Comparison of ENCODE assay signal across 8 cellular contexts in the genomic region with DNA sequence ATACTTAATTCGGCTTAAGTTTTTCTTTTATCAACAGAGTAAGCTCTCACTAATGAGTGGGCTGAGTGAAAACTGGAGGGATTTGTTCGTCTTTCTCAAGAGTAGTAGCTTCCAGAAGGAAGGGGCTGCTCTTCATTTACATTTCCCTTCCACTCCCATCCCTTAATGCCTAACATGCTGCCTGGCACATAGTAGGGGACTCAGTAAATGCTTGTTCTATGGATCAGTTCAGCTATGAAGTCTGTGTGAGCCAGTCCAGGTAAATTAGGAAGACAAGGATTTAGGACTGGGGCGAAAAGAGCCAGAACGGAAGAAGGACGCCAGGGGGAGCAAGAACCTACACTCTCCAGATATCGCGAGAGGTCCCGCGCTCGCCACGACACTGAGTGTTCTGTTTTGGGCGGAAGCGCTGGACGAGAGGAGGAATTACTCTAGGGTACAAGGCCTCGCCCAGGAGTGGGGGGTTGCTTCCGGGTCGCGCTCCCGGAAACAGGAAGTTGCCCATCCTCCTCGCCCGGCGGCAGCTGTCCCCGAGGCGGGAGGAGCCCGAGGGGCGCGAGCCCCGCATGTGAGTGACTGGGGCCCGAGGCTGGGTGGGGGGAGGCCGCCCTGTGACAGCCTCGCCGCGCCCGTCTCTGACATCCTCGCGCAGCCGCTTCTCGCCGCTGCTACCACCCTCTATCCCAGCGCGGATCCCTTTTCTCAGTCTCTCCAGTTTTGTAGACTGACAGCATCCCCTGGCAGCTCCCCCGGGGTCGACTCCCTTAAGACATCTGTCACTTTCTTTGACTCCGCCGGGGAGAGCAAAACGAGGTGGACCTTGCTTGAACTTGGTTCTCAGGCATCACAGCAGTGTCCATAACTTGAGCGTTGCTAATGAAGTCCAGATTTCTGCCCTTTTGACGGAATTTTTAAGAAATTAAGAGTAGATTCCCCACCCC. TPM values are rescaled to one million over a fixed set of nuclear protein-coding genes. Genes with fewer than 3 reads are reported as not detected.
DNase-seq lines count a peak whose midpoint lies in the region; ATAC-seq and TF ChIP-seq lines count a peak whose summit lies in the region.

A gene with protein sequence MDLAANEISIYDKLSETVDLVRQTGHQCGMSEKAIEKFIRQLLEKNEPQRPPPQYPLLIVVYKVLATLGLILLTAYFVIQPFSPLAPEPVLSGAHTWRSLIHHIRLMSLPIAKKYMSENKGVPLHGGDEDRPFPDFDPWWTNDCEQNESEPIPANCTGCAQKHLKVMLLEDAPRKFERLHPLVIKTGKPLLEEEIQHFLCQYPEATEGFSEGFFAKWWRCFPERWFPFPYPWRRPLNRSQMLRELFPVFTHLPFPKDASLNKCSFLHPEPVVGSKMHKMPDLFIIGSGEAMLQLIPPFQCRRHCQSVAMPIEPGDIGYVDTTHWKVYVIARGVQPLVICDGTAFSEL (plus strand): TSS at position 492 of the 941 bp plus-strand sequence. CDS start 13,493 bp downstream, outside the sequence.

- H3K4me3 ChIP-seq in spleen, result peak within 1 kb of the TSS; percentile 70 to 88 (median 78)

- no peaks in the 10 kb centered on the region for H3K27me3 ChIP-seq in spleen (replicated peaks in 1 of 7)

- POLR2A ChIA-PET in activated B cell treated with CpG ODN at 0.5 μM for 24 hours (lab: Charles Lee), result interaction anchor here (1.0 to 3.2 kb wide), 10 partner anchors 11 to 469 kb away, joined by 3 to 49 read pairs (median 6); partner anchors contain the start of genes FGD2, MTCH1 and PPIL1

- peak within 1 kb of the TSS; percentile 89 for H3K4me3 Mint-ChIP-seq in activated B cell treated with CpG ODN at 0.5 μM for 24 hours
- peak within 1 kb of the TSS; percentile 88 to 92 (median 91) for H3K4me3 Mint-ChIP-seq in immature natural killer cell

- H3K4me1 ChIP-seq in spleen, result peaks cover 9 to 51% (median 29%) of the 10 kb centered on the region in 6 donors

- H3K27me3 Mint-ChIP-seq in activated B cell treated with CpG ODN at 0.5 μM for 24 hours, result no peaks in the 10 kb centered on the region
- peaks cover 0 to 5% (median 0%) of the 10 kb centered on the region in 3 donors for H3K27me3 Mint-ChIP-seq in immature natural killer cell (ENCODE audit: low read depth in 3 of 3)

- TF ChIP-seq POLR2A in spleen (IDR thresholded peaks at IDR 0.05), result peak; percentile 29 to 53 (median 32)

- peaks cover 4% of the 10 kb centered on the region for H3K36me3 Mint-ChIP-seq in activated B cell treated with CpG ODN at 0.5 μM for 24 hours (ENCODE audit: low read depth)
- no peaks in the 10 kb centered on the region for H3K36me3 Mint-ChIP-seq in immature natural killer cell

- H3K9me3 ChIP-seq in spleen, result no peaks in the 10 kb centered on the region

- 3 to 4% (median 3%) methylated on average over 43 to 48 of the region's 48 CpGs for WGBS in spleen, 5 donors

- peak; percentile 34 for TF ChIP-seq CTCF in activated B cell treated with CpG ODN at 0.5 μM for 24 hours (IDR thresholded peaks at IDR 0.05)
- peak; percentile 88 to 98 (median 92) for TF ChIP-seq CTCF in spleen (IDR thresholded peaks at IDR 0.05 in 8 of 11, conservative IDR thresholded peaks at IDR 0.05 in 3 of 11)

- intact Hi-C loops in activated B cell treated with CpG ODN at 0.5 μM for 24 hours (cut with micrococcal nuclease) (loop anchor here (1.0 to 5.0 kb wide), 11 partner anchors 10 to 325 kb away; partner anchors contain the start of gene MTCH1), spleen (cut with DNase I; ENCODE audit: low total_unique reads) (loop anchor here (10.0 kb wide), 2 partner anchors 129 to 329 kb away; no protein-coding TSS in a partner anchor)

- H3K36me3 ChIP-seq in spleen, result no peaks in the 10 kb centered on the region

- H3K9me3 Mint-ChIP-seq in activated B cell treated with CpG ODN at 0.5 μM for 24 hours (no peaks in the 10 kb centered on the region), immature natural killer cell (no peaks in the 10 kb centered on the region)

- H3K27ac ChIP-seq in caudate nucleus (ENCODE audit: low read depth, low read length) (peak within 1 kb of the TSS; percentile 98), spleen (peak within 1 kb of the TSS; percentile 85 to 90 (median 88))

- peak; percentile 95 for ATAC-seq in GM19023 (IDR thresholded peaks at IDR 0.05; ENCODE audit: unreplicated experiment)
- ATAC-seq in HG03280 (IDR thresholded peaks at IDR 0.05; ENCODE audit: unreplicated experiment), result peak; percentile 97
- ATAC-seq in activated B cell treated with CpG ODN at 0.5 μM for 24 hours (ENCODE audit: low read depth), result peak; percentile 99

- CTCF ChIA-PET in activated B cell treated with CpG ODN at 0.5 μM for 24 hours (lab: Charles Lee), result interaction anchor here (0.6 to 4.6 kb wide), 24 partner anchors 11 to 463 kb away, joined by 3 to 34 read pairs (median 4); partner anchors contain the start of gene PPIL1

- H3K27ac Mint-ChIP-seq in activated B cell treated with CpG ODN at 0.5 μM for 24 hours (peak within 1 kb of the TSS; percentile 94), immature natural killer cell (peak within 1 kb of the TSS; percentile 91 to 95 (median 93))

- H3K4me1 Mint-ChIP-seq in activated B cell treated with CpG ODN at 0.5 μM for 24 hours, result peaks cover 30% of the 10 kb centered on the region
- H3K4me1 Mint-ChIP-seq in immature natural killer cell, result peaks cover 31 to 48% of the 10 kb centered on the region in 2 donors

- DNase-seq in AG20443 (ENCODE audit: low spot score) (peak; percentile 95), NCI-H345 (lab: John Stamatoyannopoulos, UW) (peak; percentile 98), activated B cell treated with CpG ODN at 0.5 μM for 24 hours (peak; percentile 89), caudate nucleus (lab: John Stamatoyannopoulos, UW) (peak; percentile 78 to 99 (median 96)), immature natural killer cell (peak; percentile 96 to 97 (median 96)), spleen (peak; percentile 99)

RNA-seq across cellular contexts. Expression of the gene that starts here (rescaled TPM):
- 29.7 and 30.3 TPM in 2 replicates for total RNA-seq in activated B cell treated with CpG ODN at 0.5 μM for 24 hours
- 10 to 100 TPM; 26.8 to 54.2 (median 43.8) TPM for polyA plus RNA-seq in immature natural killer cell
- 10 to 100 TPM; 31.5 to 49.8 (median 37.9) TPM for total RNA-seq in spleen
- polyA plus RNA-seq in spleen, result 10 to 100 TPM in 1 of 3 donors, 1 to 10 TPM in 2; 5.7 to 13.9 (median 6.6) TPM

Comparison
In these comparisons a context has a peak if more than half of its experiments do, and no peak if none do; other contexts are left out.
1. Peak in every context shown above with its lines: DNase-seq, ATAC-seq, H3K4me3 ChIP-seq and H3K27ac ChIP-seq.